In genomic region chr15:100105101-100105500, GRCh38 we compare ENCODE assay signal across 20 cellular contexts.
"Had no signal": no experiment of that assay in that cellular context is flagged by ENCODE, and none has a peak within 500 bp of the region (broad histone marks: within the 10 kb centered on the region; RNA-seq: fewer than 3 reads in every experiment).

No MANE protein-coding gene starts in this region.

- ATAC-seq: activated CD4-positive, CD25-positive, alpha-beta regulatory T cell treated with anti-CD3 and anti-CD28 coated beads, Interleukin-2, amount 50 U/mL, for 24 hours; activated CD8-positive, alpha-beta T cell treated with anti-CD3 and anti-CD28 coated beads for 36 hours had no signal

- DNase-seq: activated CD4-positive, alpha-beta T cell treated with anti-CD3 and anti-CD28 coated beads for 4 hours; activated CD8-positive, alpha-beta T cell treated with anti-CD3 and anti-CD28 coated beads for 36 hours; activated gamma-delta T cell; activated naive CD4-positive, alpha-beta T cell treated with anti-CD3 and anti-CD28 coated beads for 36 hours; activated naive CD8-positive, alpha-beta T cell treated with anti-CD3 and anti-CD28 coated beads for 36 hours; activated T-cell treated with anti-CD3 and anti-CD28 coated beads, Interleukin-2, amount 50 U/mL, for 24 hours; central memory CD4-positive, alpha-beta T cell; Karpas-422; MM.1S; NCI-H1105; NCI-H1436; NCI-H1694 treated with DMSO at 0.1 percent for 48 hours; NCI-H2029 treated with DMSO at 0.1 percent for 48 hours; NCI-H510A treated with DMSO at 0.1 percent for 48 hours; NCI-H69; NK-92 treated with Interleukin-12 subunit alpha and Interleukin-12 subunit beta, amount 100 ng/mL, for 24 hours; OCI-M1; SHP77 treated with DMSO at 0.1 percent for 48 hours had no signal

- FAIRE-seq: RCC 7860 had no signal
